ENCODE assay signal across 23 cellular contexts in genomic region chr13:29621841-29622240, GRCh38.
"Had no signal": no experiment of that assay in that cellular context is flagged by ENCODE, and none has a peak within 500 bp of the region (broad histone marks: within the 10 kb centered on the region; RNA-seq: fewer than 3 reads in every experiment).

No MANE protein-coding gene starts in this region.

- H3K27me3 ChIP-seq: body of pancreas, cardiac muscle cell, gastroesophageal sphincter, hepatocyte, testis, transverse colon had no signal

- H3K27ac ChIP-seq: body of pancreas, cardiac muscle cell, gastroesophageal sphincter, hepatocyte, testis, transverse colon, VCaP had no signal

- H3K36me3 ChIP-seq: cardiac muscle cell, gastroesophageal sphincter, transverse colon had no signal

- H3K79me2 ChIP-seq: hepatocyte had no signal

- H3K27ac Mint-ChIP-seq: activated naive CD8-positive, alpha-beta T cell; activated T-cell treated with anti-CD3 and anti-CD28 coated beads, Interleukin-2, amount 50 U/mL, for 72 hours; effector memory CD8-positive, alpha-beta T cell; nephron progenitor cell had no signal

- H3K4me3 Mint-ChIP-seq: activated naive CD8-positive, alpha-beta T cell; activated T-cell treated with anti-CD3 and anti-CD28 coated beads, Interleukin-2, amount 50 U/mL, for 72 hours; effector memory CD8-positive, alpha-beta T cell; nephron progenitor cell had no signal

- H3K36me3 Mint-ChIP-seq: activated naive CD8-positive, alpha-beta T cell had no signal

- DNase-seq: activated CD4-positive, alpha-beta T cell treated with anti-CD3 and anti-CD28 coated beads for 4 hours; activated CD4-positive, alpha-beta T cell treated with anti-CD3 and anti-CD28 coated beads, Interleukin-2, amount 50 U/mL, for 4 hours; activated naive CD4-positive, alpha-beta T cell treated with Interleukin-2 at 50 U/mL for 16 hours; activated T-cell treated with anti-CD3 and anti-CD28 coated beads for 4 hours; activated T-cell treated with anti-CD3 and anti-CD28 coated beads, Interleukin-2, amount 50 U/mL, for 72 hours; anterior cingulate cortex; body of pancreas; cortex of kidney; effector memory CD8-positive, alpha-beta T cell; islet precursor cell; left ventricle myocardium superior; nephron progenitor cell; posterior cingulate gyrus; right cardiac atrium; stimulated activated CD4-positive, alpha-beta T cell treated with anti-CD3 and anti-CD28 coated beads, Interleukin-2, amount 100 ng/mL, for 48 hours; stimulated activated naive CD4-positive, alpha-beta T cell treated with Interleukin-2 at 50 U/mL for 16 hours; testis; transverse colon had no signal

- H3K4me3 ChIP-seq: body of pancreas, cardiac muscle cell, gastroesophageal sphincter, hepatocyte, testis, transverse colon had no signal

- H3K4me2 ChIP-seq: hepatocyte had no signal

- H3K4me1 ChIP-seq: body of pancreas, gastroesophageal sphincter, testis, transverse colon had no signal

- H3K9me3 ChIP-seq: gastroesophageal sphincter, testis, transverse colon had no signal

- ATAC-seq: activated T-cell treated with anti-CD3 and anti-CD28 coated beads, Interleukin-2, amount 50 U/mL, for 72 hours; body of pancreas; effector memory CD8-positive, alpha-beta T cell; gastroesophageal sphincter; left ventricle myocardium superior; right cardiac atrium had no signal

- H2AFZ ChIP-seq: hepatocyte had no signal

- H3K4me1 Mint-ChIP-seq: nephron progenitor cell had no signal

- H3K9me3 Mint-ChIP-seq: effector memory CD8-positive, alpha-beta T cell had no signal
